Comparison of ENCODE assay signal across 10 cellular contexts in genomic region chr2:230872968-230873669, GRCh38. TPM values are rescaled to one million over a fixed set of nuclear protein-coding genes. Genes with fewer than 3 reads are reported as not detected.
A peak's percentile ranks its signal among the peaks of the same experiment; 100 is the strongest.
DNase-seq lines count a peak whose midpoint lies in the region; ATAC-seq and TF ChIP-seq lines count a peak whose summit lies in the region.
"Had no signal": no experiment of that assay in that cellular context is flagged by ENCODE, and none has a peak within 500 bp of the region (broad histone marks: within the 10 kb centered on the region; RNA-seq: fewer than 3 reads in every experiment).

No MANE protein-coding gene starts in this region.

- H3K27ac ChIP-seq in OCI-LY7 (ENCODE audit: low read depth, low read length, poor library complexity, severe bottlenecking), result no peak overlapping the region
- no peak overlapping the region for H3K27ac ChIP-seq in WERI-Rb-1

- H3K27me3 Mint-ChIP-seq in stimulated activated naive B cell treated with anti-CD40 and anti-IgM and Interleukin-4, amounts not matched to agents 10 μg/mL and 1 μg/mL and 100 μg/mL, for 72 hours, result no peaks in the 10 kb centered on the region

- no peak overlapping the region for H2AFZ ChIP-seq in OCI-LY7 (ENCODE audit: low read length)

- H3K4me3 ChIP-seq in OCI-LY7 (ENCODE audit: low read depth, low read length, poor library complexity, severe bottlenecking) (no peak overlapping the region), WERI-Rb-1 (ENCODE audit: low read depth, low read length) (no peak overlapping the region)
- H3K4me3 ChIP-seq: thoracic aorta had no signal

- CTCF ChIA-PET in OCI-LY7 (lab: Charles Lee; ENCODE audit: unreplicated experiment), result interaction anchor here (0.6 kb wide), 1 partner anchor 10 kb away, joined by 3 read pairs; no protein-coding TSS in a partner anchor

- H3K79me2 ChIP-seq in OCI-LY7 (ENCODE audit: insufficient read depth, low read depth, low read length), result no peaks in the 10 kb centered on the region

- H3K9me3 ChIP-seq in OCI-LY7 (ENCODE audit: low read length) (no peaks in the 10 kb centered on the region), WERI-Rb-1 (ENCODE audit: severe bottlenecking) (no peaks in the 10 kb centered on the region)
- H3K9me3 ChIP-seq: thoracic aorta had no signal

- DNase-seq in activated CD8-positive, alpha-beta memory T cell treated with anti-CD3 and anti-CD28 coated beads, Interleukin-2, amount 50 U/mL, for 48 hours, result peak; percentile 54
- DNase-seq in activated CD8-positive, alpha-beta memory T cell treated with anti-CD3 and anti-CD28 coated beads, Interleukin-2, amount 50 U/mL, for 4 hours, result no peak
- DNase-seq in OCI-LY7 (ENCODE audit: low spot score), result peak; percentile 73
- DNase-seq in stimulated activated naive B cell treated with anti-CD40 and anti-IgM and Interleukin-4, amounts not matched to agents 10 μg/mL and 1 μg/mL and 100 μg/mL, for 72 hours, result peak; percentile 49
- no peak for DNase-seq in NCI-H1417 treated with DMSO at 0.1 percent for 48 hours (lab: John Stamatoyannopoulos, UW)
- DNase-seq in WERI-Rb-1, result no peak
- no peak for DNase-seq in globus pallidus (ENCODE audit: low spot score)
- DNase-seq: T-helper 9 cell had no signal

- peak overlapping the region; percentile 90 for H3K27ac Mint-ChIP-seq in stimulated activated naive B cell treated with anti-CD40 and anti-IgM and Interleukin-4, amounts not matched to agents 10 μg/mL and 1 μg/mL and 100 μg/mL, for 72 hours

- no peak for TF ChIP-seq CTCF in OCI-LY7 (conservative IDR thresholded peaks at IDR 0.05; ENCODE audit: low read length)
- no peak for TF ChIP-seq CTCF in WERI-Rb-1 (IDR thresholded peaks at IDR 0.05; ENCODE audit: low read depth, low read length)

- ATAC-seq in HG02678 (IDR thresholded peaks at IDR 0.05; ENCODE audit: unreplicated experiment), result peak; percentile 68
- ATAC-seq in stimulated activated naive B cell treated with anti-CD40 and anti-IgM and Interleukin-4, amounts not matched to agents 10 μg/mL and 1 μg/mL and 100 μg/mL, for 72 hours (replicated peaks), result peak; percentile 56 to 59

- no peaks in the 10 kb centered on the region for H3K36me3 ChIP-seq in OCI-LY7 (ENCODE audit: insufficient read depth, low read length)
- peaks cover 68% of the 10 kb centered on the region for H3K36me3 ChIP-seq in WERI-Rb-1

- H3K4me2 ChIP-seq in OCI-LY7 (ENCODE audit: low read length), result peak overlapping the region; percentile 31

- H3K27me3 ChIP-seq in WERI-Rb-1 (ENCODE audit: insufficient read depth, low read depth, severe bottlenecking), result no peaks in the 10 kb centered on the region

- H3K9me3 Mint-ChIP-seq in stimulated activated naive B cell treated with anti-CD40 and anti-IgM and Interleukin-4, amounts not matched to agents 10 μg/mL and 1 μg/mL and 100 μg/mL, for 72 hours, result no peaks in the 10 kb centered on the region

- H4K20me1 ChIP-seq in OCI-LY7 (ENCODE audit: insufficient read depth, low read length), result no peaks in the 10 kb centered on the region; the same call in 1 of the 2 replicates

- no TSS peak for BruUV-seq in OCI-LY7 (replicated peaks; lab: Mats Ljungman, UMichigan)

- peak overlapping the region; percentile 80 to 81 for H3K4me3 Mint-ChIP-seq in stimulated activated naive B cell treated with anti-CD40 and anti-IgM and Interleukin-4, amounts not matched to agents 10 μg/mL and 1 μg/mL and 100 μg/mL, for 72 hours

- peaks cover 19% of the 10 kb centered on the region for H3K4me1 ChIP-seq in OCI-LY7 (ENCODE audit: insufficient read depth, low read length, poor library complexity, severe bottlenecking)

- H3K36me3 Mint-ChIP-seq in stimulated activated naive B cell treated with anti-CD40 and anti-IgM and Interleukin-4, amounts not matched to agents 10 μg/mL and 1 μg/mL and 100 μg/mL, for 72 hours, result peaks cover 6 to 7% of the 10 kb centered on the region in 2 donors

- intact Hi-C loops in OCI-LY7 (cut with micrococcal nuclease; ENCODE audit: unreplicated experiment), result no loop called here

- POLR2A ChIA-PET in OCI-LY7 (lab: Charles Lee), result interaction anchor here (0.9 kb wide), 1 partner anchor 49 kb away, joined by 3 read pairs; no protein-coding TSS in a partner anchor

- H3K4me1 Mint-ChIP-seq in stimulated activated naive B cell treated with anti-CD40 and anti-IgM and Interleukin-4, amounts not matched to agents 10 μg/mL and 1 μg/mL and 100 μg/mL, for 72 hours, result peaks cover 73 to 99% of the 10 kb centered on the region in 2 donors

- no peaks in the 10 kb centered on the region for H3K9me2 ChIP-seq in OCI-LY7 (ENCODE audit: insufficient read depth, low read length)

RNA-seq across cellular contexts. Expression of gene ITM2C, which starts 8.4 kb away (rescaled TPM):
- total RNA-seq in OCI-LY7 (2014; rRNA removed; shearing (Covaris generic)), result not detected in 2 replicates
- not detected in 2 replicates for total RNA-seq in OCI-LY7 (2022)

RNA-seq across cellular contexts. Expression of gene GPR55, which starts 51.9 kb away (rescaled TPM):
- total RNA-seq in OCI-LY7 (2014; rRNA removed; shearing (Covaris generic)), result 0.22 TPM in 1 of 2 replicates, not detected in the other
- not detected in 2 replicates for total RNA-seq in OCI-LY7 (2022)
- total RNA-seq: thoracic aorta had no signal

Comparison
In these comparisons a context has a peak if more than half of its experiments do, and no peak if none do; other contexts are left out.
1. DNase-seq: peak in activated CD8-positive, alpha-beta memory T cell treated with anti-CD3 and anti-CD28 coated beads, Interleukin-2, amount 50 U/mL, for 48 hours (single experiment), OCI-LY7 (single experiment) and stimulated activated naive B cell treated with anti-CD40 and anti-IgM and Interleukin-4, amounts not matched to agents 10 μg/mL and 1 μg/mL and 100 μg/mL, for 72 hours (single experiment); none in activated CD8-positive, alpha-beta memory T cell treated with anti-CD3 and anti-CD28 coated beads, Interleukin-2, amount 50 U/mL, for 4 hours (single experiment), NCI-H1417 treated with DMSO at 0.1 percent for 48 hours (single experiment), WERI-Rb-1 (single experiment) and globus pallidus (single experiment).